ENCODE assay signal across 38 cellular contexts in the genomic region with DNA sequence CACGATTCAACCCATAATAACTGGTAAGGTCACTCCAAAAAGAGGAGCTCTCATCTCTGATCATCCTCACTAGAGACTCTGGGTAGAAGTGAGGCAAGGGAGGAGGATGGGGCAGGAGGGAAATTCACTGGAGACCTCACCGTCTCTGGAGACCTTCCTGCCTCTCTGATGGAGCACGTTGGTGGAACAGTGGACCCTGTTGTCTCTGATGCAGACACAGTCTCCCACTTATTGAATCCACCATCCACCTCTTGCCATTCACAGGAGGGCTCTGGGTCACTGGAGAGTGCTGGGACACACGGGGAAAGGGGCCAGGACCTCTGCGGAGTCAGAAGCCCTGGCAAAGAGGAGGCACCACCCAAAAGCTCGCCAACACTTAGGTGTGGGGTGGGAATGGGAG.
"Had no signal": no experiment of that assay in that cellular context is flagged by ENCODE, and none has a peak within 500 bp of the region (broad histone marks: within the 10 kb centered on the region; RNA-seq: fewer than 3 reads in every experiment).

No MANE protein-coding gene starts in this region.

- H3K9me3 ChIP-seq: adrenal gland, ascending aorta, body of pancreas had no signal

- H3K27me3 ChIP-seq: adrenal gland, ascending aorta, body of pancreas, brain microvascular endothelial cell, breast epithelium, cardiac muscle cell had no signal

- H3K9me3 Mint-ChIP-seq: activated naive CD4-positive, alpha-beta T cell treated with anti-CD3 and anti-CD28 coated beads, Interleukin-2, amount 50 U/mL, for 24 hours; activated naive CD8-positive, alpha-beta T cell treated with anti-CD3 and anti-CD28 coated beads for 36 hours; central memory CD8-positive, alpha-beta T cell had no signal

- H3K27me3 Mint-ChIP-seq: activated naive CD4-positive, alpha-beta T cell treated with anti-CD3 and anti-CD28 coated beads, Interleukin-2, amount 50 U/mL, for 24 hours; activated naive CD8-positive, alpha-beta T cell treated with anti-CD3 and anti-CD28 coated beads for 36 hours; activated naive CD8-positive, alpha-beta T cell treated with anti-CD3 and anti-CD28 coated beads, Interleukin-2, amount 50 U/mL, for 24 hours; activated T-cell treated with anti-CD3 and anti-CD28 coated beads, Interleukin-2, amount 50 U/mL, for 24 hours; activated T-helper 17 cell treated with anti-CD3 and anti-CD28 coated beads, Interleukin-2, amount 50 U/mL, for 72 hours; central memory CD8-positive, alpha-beta T cell had no signal

- H3K4me3 ChIP-seq: adrenal gland, ascending aorta, body of pancreas, breast epithelium, cardiac muscle cell had no signal

- H3K27ac Mint-ChIP-seq: activated naive CD4-positive, alpha-beta T cell treated with anti-CD3 and anti-CD28 coated beads for 36 hours; activated naive CD4-positive, alpha-beta T cell treated with anti-CD3 and anti-CD28 coated beads, Interleukin-2, amount 10 ng/mL, durations not matched to agents 7 days and 5 days; activated naive CD4-positive, alpha-beta T cell treated with anti-CD3 and anti-CD28 coated beads, Interleukin-2, amount 50 U/mL, for 24 hours; activated naive CD4-positive, alpha-beta T cell treated with anti-CD3 and anti-CD28 coated beads, Interleukin-2, amount 50 U/mL, for 72 hours; activated naive CD8-positive, alpha-beta T cell; activated naive CD8-positive, alpha-beta T cell treated with anti-CD3 and anti-CD28 coated beads for 36 hours; activated naive CD8-positive, alpha-beta T cell treated with anti-CD3 and anti-CD28 coated beads, Interleukin-2, amount 10 ng/mL, durations not matched to agents 7 days and 5 days; activated naive CD8-positive, alpha-beta T cell treated with anti-CD3 and anti-CD28 coated beads, Interleukin-2, amount 50 U/mL, for 24 hours; activated T-cell treated with anti-CD3 and anti-CD28 coated beads, Interleukin-2, amount 50 U/mL, for 24 hours; activated T-cell treated with anti-CD3 and anti-CD28 coated beads, Interleukin-2, amount 50 U/mL, for 72 hours; activated T-helper 1 cell treated with anti-CD3 and anti-CD28 coated beads, Interleukin-12 subunit alpha, Interleukin-12 subunit beta, Interleukin-2, Interleukin-4 antibody, amounts not matched to agents 30 ng/mL and 10 ng/mL and 1 ng/mL, durations not matched to agents 14 hours and 24 hours and 36 hours; activated T-helper 17 cell treated with anti-CD3 and anti-CD28 coated beads, Interleukin-2, amount 50 U/mL, for 72 hours; activated T-helper 2 cell treated with anti-CD3 and anti-CD28 coated beads, Interferon-gamma antibody, Interleukin-2, Interleukin-4, amounts not matched to agents 10 μg/mL and 5 μg/mL and 100 μg/mL, durations not matched to agents 14 hours and 24 hours and 36 hours; brain had no signal

- DNase-seq: activated effector memory CD4-positive, alpha-beta T cell treated with anti-CD3 and anti-CD28 coated beads, Interleukin-2, amount 50 U/mL, for 16 hours; activated effector memory CD4-positive, alpha-beta T cell treated with Interleukin-2 at 50 U/mL for 16 hours; activated gamma-delta T cell; activated gamma-delta T cell treated with Interleukin-2 at 50 U/mL for 16 hours; activated naive CD4-positive, alpha-beta T cell; activated naive CD4-positive, alpha-beta T cell treated with anti-CD3 and anti-CD28 coated beads for 36 hours; activated naive CD4-positive, alpha-beta T cell treated with anti-CD3 and anti-CD28 coated beads, Interleukin-2, amount 10 ng/mL, durations not matched to agents 7 days and 5 days; activated naive CD4-positive, alpha-beta T cell treated with anti-CD3 and anti-CD28 coated beads, Interleukin-2, amount 50 U/mL, for 16 hours; activated naive CD4-positive, alpha-beta T cell treated with Interleukin-2 at 50 U/mL for 16 hours; activated naive CD8-positive, alpha-beta T cell treated with anti-CD3 and anti-CD28 coated beads for 36 hours; activated naive CD8-positive, alpha-beta T cell treated with anti-CD3 and anti-CD28 coated beads, Interleukin-2, amount 10 ng/mL, durations not matched to agents 7 days and 5 days; activated naive CD8-positive, alpha-beta T cell treated with anti-CD3 and anti-CD28 coated beads, Interleukin-2, amount 50 U/mL, for 24 hours; activated T-cell treated with anti-CD3 and anti-CD28 coated beads, Interleukin-2, amount 50 U/mL, for 1 hour; activated T-cell treated with anti-CD3 and anti-CD28 coated beads, Interleukin-2, amount 50 U/mL, for 24 hours; activated T-cell treated with anti-CD3 and anti-CD28 coated beads, Interleukin-2, amount 50 U/mL, for 4 hours; activated T-cell treated with anti-CD3 and anti-CD28 coated beads, Interleukin-2, amount 50 U/mL, for 48 hours; activated T-cell treated with anti-CD3 and anti-CD28 coated beads, Interleukin-2, amount 50 U/mL, for 72 hours; adrenal gland; amniotic stem cell; amygdala; anterior cingulate cortex; aorta; body of pancreas; brain microvascular endothelial cell; caudate nucleus; central memory CD4-positive, alpha-beta T cell; cerebellar nuclear complex had no signal

- H3K27ac ChIP-seq: adrenal gland, ascending aorta, body of pancreas, brain microvascular endothelial cell, breast epithelium, cardiac muscle cell had no signal

- H3K4me1 ChIP-seq: adrenal gland, ascending aorta, body of pancreas, breast epithelium had no signal

- H3K4me1 Mint-ChIP-seq: activated naive CD4-positive, alpha-beta T cell treated with anti-CD3 and anti-CD28 coated beads, Interleukin-2, amount 10 ng/mL, durations not matched to agents 7 days and 5 days; activated naive CD4-positive, alpha-beta T cell treated with anti-CD3 and anti-CD28 coated beads, Interleukin-2, amount 50 U/mL, for 24 hours; activated naive CD8-positive, alpha-beta T cell treated with anti-CD3 and anti-CD28 coated beads for 36 hours; activated naive CD8-positive, alpha-beta T cell treated with anti-CD3 and anti-CD28 coated beads, Interleukin-2, amount 10 ng/mL, durations not matched to agents 7 days and 5 days; activated naive CD8-positive, alpha-beta T cell treated with anti-CD3 and anti-CD28 coated beads, Interleukin-2, amount 50 U/mL, for 24 hours; activated T-helper 17 cell treated with anti-CD3 and anti-CD28 coated beads, Interleukin-2, amount 50 U/mL, for 72 hours; brain; central memory CD8-positive, alpha-beta T cell had no signal

- H3K36me3 Mint-ChIP-seq: activated naive CD4-positive, alpha-beta T cell treated with anti-CD3 and anti-CD28 coated beads, Interleukin-2, amount 10 ng/mL, durations not matched to agents 7 days and 5 days; activated naive CD4-positive, alpha-beta T cell treated with anti-CD3 and anti-CD28 coated beads, Interleukin-2, amount 50 U/mL, for 24 hours; activated naive CD8-positive, alpha-beta T cell; activated naive CD8-positive, alpha-beta T cell treated with anti-CD3 and anti-CD28 coated beads for 36 hours; activated naive CD8-positive, alpha-beta T cell treated with anti-CD3 and anti-CD28 coated beads, Interleukin-2, amount 10 ng/mL, durations not matched to agents 7 days and 5 days had no signal

- H3K4me3 Mint-ChIP-seq: activated naive CD4-positive, alpha-beta T cell treated with anti-CD3 and anti-CD28 coated beads for 36 hours; activated naive CD4-positive, alpha-beta T cell treated with anti-CD3 and anti-CD28 coated beads, Interleukin-2, amount 10 ng/mL, durations not matched to agents 7 days and 5 days; activated naive CD4-positive, alpha-beta T cell treated with anti-CD3 and anti-CD28 coated beads, Interleukin-2, amount 50 U/mL, for 24 hours; activated naive CD8-positive, alpha-beta T cell; activated naive CD8-positive, alpha-beta T cell treated with anti-CD3 and anti-CD28 coated beads for 36 hours; activated naive CD8-positive, alpha-beta T cell treated with anti-CD3 and anti-CD28 coated beads, Interleukin-2, amount 10 ng/mL, durations not matched to agents 7 days and 5 days; activated naive CD8-positive, alpha-beta T cell treated with anti-CD3 and anti-CD28 coated beads, Interleukin-2, amount 50 U/mL, for 24 hours; activated T-cell treated with anti-CD3 and anti-CD28 coated beads, Interleukin-2, amount 50 U/mL, for 24 hours; activated T-cell treated with anti-CD3 and anti-CD28 coated beads, Interleukin-2, amount 50 U/mL, for 4 hours; activated T-cell treated with anti-CD3 and anti-CD28 coated beads, Interleukin-2, amount 50 U/mL, for 72 hours; activated T-helper 1 cell treated with anti-CD3 and anti-CD28 coated beads, Interleukin-12 subunit alpha, Interleukin-12 subunit beta, Interleukin-2, Interleukin-4 antibody, amounts not matched to agents 30 ng/mL and 10 ng/mL and 1 ng/mL, durations not matched to agents 14 hours and 24 hours and 36 hours; activated T-helper 17 cell treated with anti-CD3 and anti-CD28 coated beads, Interleukin-2, amount 50 U/mL, for 72 hours; brain; central memory CD8-positive, alpha-beta T cell had no signal
